ENCODE assay signal across 2 cellular contexts in the genomic region with DNA sequence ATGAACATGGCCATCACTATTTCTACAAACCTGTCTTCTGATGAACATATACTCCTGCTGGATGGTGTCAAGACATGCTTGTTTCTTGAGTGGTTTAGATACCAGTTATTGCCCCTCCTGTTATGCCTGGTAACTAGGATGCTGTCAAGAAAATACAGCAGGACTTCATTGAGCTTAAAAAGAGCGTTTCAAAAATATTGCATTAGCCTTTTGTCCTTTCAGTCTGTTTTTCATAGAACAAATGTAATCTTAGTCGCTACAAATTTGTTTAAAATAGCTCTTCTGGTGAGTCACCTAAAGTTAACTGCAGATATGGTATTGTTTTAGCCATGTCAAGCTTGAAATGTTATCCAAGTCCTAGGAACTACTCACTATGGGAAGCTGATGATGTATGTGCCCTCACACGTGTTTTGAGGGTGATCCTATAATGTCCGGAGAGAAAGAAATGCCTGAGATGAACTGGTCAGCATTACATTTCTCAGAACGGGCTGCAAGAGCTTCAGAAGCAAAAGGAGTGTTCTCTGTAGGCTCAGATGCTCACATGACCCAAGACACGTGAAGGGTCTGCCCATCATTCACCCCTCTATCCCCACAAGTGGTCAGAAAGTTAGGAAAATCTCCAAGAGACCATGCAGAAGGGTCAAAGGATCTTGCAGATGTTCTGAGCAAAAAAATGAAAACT.
TF ChIP-seq lines count a peak whose summit lies in the region.

No MANE protein-coding gene starts in this region.

TF ChIP-seq in Ishikawa, 13 proteins besides CTCF, POLR2A, EP300 and RAD21 (continued from another document):
- TF ChIP-seq REST (IDR thresholded peaks at IDR 0.05; ENCODE audit: low read depth) (no peak), FOXM1 (IDR thresholded peaks at IDR 0.05; ENCODE audit: borderline replicate concordance, low read depth) (peak; percentile 37; the same call in 1 of the 2 replicates)

TF ChIP-seq in liver, 16 proteins besides CTCF, POLR2A, EP300 and RAD21 (continued from another document):
- TF ChIP-seq REST (IDR thresholded peaks at IDR 0.05) (no peak), HNF4A (conservative IDR thresholded peaks at IDR 0.05) (no peak), MAX (IDR thresholded peaks at IDR 0.05) (no peak), YY1 (IDR thresholded peaks at IDR 0.05) (no peak), RXRA (IDR thresholded peaks at IDR 0.05) (no peak), FOXA1 (IDR thresholded peaks at IDR 0.05) (no peak), GABPA (IDR thresholded peaks at IDR 0.05 in 1 of 2, conservative IDR thresholded peaks at IDR 0.05 in 1 of 2) (no peak), EGR1 (IDR thresholded peaks at IDR 0.05; ENCODE audit: low read depth in 2 of 2) (no peak)
